In genomic region chr3:134809412-134810051, GRCh38 we compare ENCODE assay signal across 14 cellular contexts. TPM values are rescaled to one million over a fixed set of nuclear protein-coding genes. Genes with fewer than 3 reads are reported as not detected.
A peak's percentile ranks its signal among the peaks of the same experiment; 100 is the strongest.
DNase-seq lines count a peak whose midpoint lies in the region; FAIRE-seq and TF ChIP-seq lines count a peak whose summit lies in the region.
"Had no signal": no experiment of that assay in that cellular context is flagged by ENCODE, and none has a peak within 500 bp of the region (broad histone marks: within the 10 kb centered on the region; RNA-seq: fewer than 3 reads in every experiment).

No MANE protein-coding gene starts in this region.

- DNase-seq in GM19239 (ENCODE audit: insufficient read length, low spot score): no peak
- peak; percentile 36 for DNase-seq in NCI-H1436 treated with DMSO at 0.1 percent for 48 hours (lab: John Stamatoyannopoulos, UW)
- DNase-seq in activated T-helper 1 cell treated with anti-CD3 and anti-CD28 coated beads, Interleukin-12 subunit alpha, Interleukin-12 subunit beta, Interleukin-2, Interleukin-4 antibody, amounts not matched to agents 30 ng/mL and 10 ng/mL and 1 ng/mL, durations not matched to agents 14 hours and 24 hours and 36 hours (ENCODE audit: low spot score): no peak
- DNase-seq in mesendoderm: peak; percentile 91
- DNase-seq in stimulated activated naive CD4-positive, alpha-beta T cell treated with Interleukin-2 at 50 U/mL for 16 hours (lab: John Stamatoyannopoulos, UW): no peak
- no peak for DNase-seq in MCF 10A (ENCODE audit: unreplicated experiment)
- no peak for DNase-seq in anterior cingulate cortex (lab: John Stamatoyannopoulos, UW)
- DNase-seq: activated CD4-positive, alpha-beta memory T cell treated with anti-CD3 and anti-CD28 coated beads, Interleukin-2, amount 10 ng/mL, durations not matched to agents 7 days and 5 days; cerebellar nuclear complex; DMS53; NCI-H2029 treated with DMSO at 0.1 percent for 48 hours had no signal

- H3K36me3 ChIP-seq in mesendoderm (ENCODE audit: control insufficient read depth, insufficient read depth, low read length): no peaks in the 10 kb centered on the region
- H3K36me3 ChIP-seq: vagina had no signal

- H3K18ac ChIP-seq in mesendoderm (ENCODE audit: low read length): no peak overlapping the region

- H3K9ac ChIP-seq in mesendoderm (ENCODE audit: low read length): no peak overlapping the region
- H3K9ac ChIP-seq: parathyroid adenoma had no signal

- no peak overlapping the region for H2AK5ac ChIP-seq in mesendoderm (ENCODE audit: low read length)

- no peaks in the 10 kb centered on the region for H3K27me3 ChIP-seq in mesendoderm (ENCODE audit: insufficient read depth, low read length, poor library complexity)
- H3K27me3 ChIP-seq: vagina had no signal

- peak overlapping the region; percentile 13 for H3K27ac Mint-ChIP-seq in activated T-helper 1 cell treated with anti-CD3 and anti-CD28 coated beads, Interleukin-12 subunit alpha, Interleukin-12 subunit beta, Interleukin-2, Interleukin-4 antibody, amounts not matched to agents 30 ng/mL and 10 ng/mL and 1 ng/mL, durations not matched to agents 14 hours and 24 hours and 36 hours
- H3K27ac Mint-ChIP-seq in MCF 10A (ENCODE audit: low read depth, unreplicated experiment): no peak overlapping the region
- H3K27ac Mint-ChIP-seq: activated CD4-positive, alpha-beta memory T cell treated with anti-CD3 and anti-CD28 coated beads, Interleukin-2, amount 10 ng/mL, durations not matched to agents 7 days and 5 days had no signal

- H4K8ac ChIP-seq in mesendoderm (ENCODE audit: low read depth, low read length): no peak overlapping the region

- H3K36me3 Mint-ChIP-seq in activated T-helper 1 cell treated with anti-CD3 and anti-CD28 coated beads, Interleukin-12 subunit alpha, Interleukin-12 subunit beta, Interleukin-2, Interleukin-4 antibody, amounts not matched to agents 30 ng/mL and 10 ng/mL and 1 ng/mL, durations not matched to agents 14 hours and 24 hours and 36 hours (ENCODE audit: low read depth): peaks cover 5% of the 10 kb centered on the region
- no peaks in the 10 kb centered on the region for H3K36me3 Mint-ChIP-seq in MCF 10A (ENCODE audit: insufficient read depth, unreplicated experiment)

- peaks cover 8% of the 10 kb centered on the region for H3K9me3 Mint-ChIP-seq in activated T-helper 1 cell treated with anti-CD3 and anti-CD28 coated beads, Interleukin-12 subunit alpha, Interleukin-12 subunit beta, Interleukin-2, Interleukin-4 antibody, amounts not matched to agents 30 ng/mL and 10 ng/mL and 1 ng/mL, durations not matched to agents 14 hours and 24 hours and 36 hours
- H3K9me3 Mint-ChIP-seq in MCF 10A (ENCODE audit: unreplicated experiment): no peaks in the 10 kb centered on the region

- no peak overlapping the region for H3K4me3 ChIP-seq in mesendoderm (ENCODE audit: low read length)
- H3K4me3 ChIP-seq: SK-N-MC, vagina had no signal

- no peak overlapping the region for H3K23ac ChIP-seq in mesendoderm (ENCODE audit: low read length)

- H3K79me1 ChIP-seq in mesendoderm (ENCODE audit: low read length): no peaks in the 10 kb centered on the region

- intact Hi-C loops in activated T-helper 1 cell treated with anti-CD3 and anti-CD28 coated beads, Interleukin-12 subunit alpha, Interleukin-12 subunit beta, Interleukin-2, Interleukin-4 antibody, amounts not matched to agents 30 ng/mL and 10 ng/mL and 1 ng/mL, durations not matched to agents 14 hours and 24 hours and 36 hours (cut with micrococcal nuclease): loop anchor here (10.0 kb wide), 1 partner anchor 575 kb away; no protein-coding TSS in a partner anchor
- intact Hi-C loops in MCF 10A (cut with micrococcal nuclease): no loop called here

- peaks cover 11% of the 10 kb centered on the region for H3K4me1 ChIP-seq in mesendoderm (ENCODE audit: control insufficient read depth, low read depth, low read length)
- H3K4me1 ChIP-seq: parathyroid adenoma, vagina had no signal

- no peak overlapping the region for H3K4ac ChIP-seq in mesendoderm (ENCODE audit: low read depth, low read length)

- POLR2A ChIA-PET in MCF 10A (lab: Yijun Ruan, JAX): no interaction called here

- no peak for TF ChIP-seq CTCF in MCF 10A (IDR thresholded peaks at IDR 0.05; ENCODE audit: unreplicated experiment)

- no peak overlapping the region for H3K56ac ChIP-seq in mesendoderm (ENCODE audit: low read length)

- H3K4me1 Mint-ChIP-seq in activated T-helper 1 cell treated with anti-CD3 and anti-CD28 coated beads, Interleukin-12 subunit alpha, Interleukin-12 subunit beta, Interleukin-2, Interleukin-4 antibody, amounts not matched to agents 30 ng/mL and 10 ng/mL and 1 ng/mL, durations not matched to agents 14 hours and 24 hours and 36 hours (ENCODE audit: low read depth): peaks cover 43% of the 10 kb centered on the region
- H3K4me1 Mint-ChIP-seq in MCF 10A (ENCODE audit: insufficient read depth, unreplicated experiment): no peaks in the 10 kb centered on the region

- no peak overlapping the region for H3K27ac ChIP-seq in mesendoderm (ENCODE audit: low read depth, low read length)
- H3K27ac ChIP-seq: parathyroid adenoma, SK-N-MC, vagina had no signal

- H3K27me3 Mint-ChIP-seq in activated T-helper 1 cell treated with anti-CD3 and anti-CD28 coated beads, Interleukin-12 subunit alpha, Interleukin-12 subunit beta, Interleukin-2, Interleukin-4 antibody, amounts not matched to agents 30 ng/mL and 10 ng/mL and 1 ng/mL, durations not matched to agents 14 hours and 24 hours and 36 hours (ENCODE audit: insufficient read depth): peaks cover 9% of the 10 kb centered on the region
- H3K27me3 Mint-ChIP-seq in MCF 10A (ENCODE audit: insufficient read depth, unreplicated experiment): peaks cover 11% of the 10 kb centered on the region

- no peak overlapping the region for H3K4me3 Mint-ChIP-seq in activated T-helper 1 cell treated with anti-CD3 and anti-CD28 coated beads, Interleukin-12 subunit alpha, Interleukin-12 subunit beta, Interleukin-2, Interleukin-4 antibody, amounts not matched to agents 30 ng/mL and 10 ng/mL and 1 ng/mL, durations not matched to agents 14 hours and 24 hours and 36 hours
- no peak overlapping the region for H3K4me3 Mint-ChIP-seq in MCF 10A (ENCODE audit: unreplicated experiment)
- H3K4me3 Mint-ChIP-seq: activated CD4-positive, alpha-beta memory T cell treated with anti-CD3 and anti-CD28 coated beads, Interleukin-2, amount 10 ng/mL, durations not matched to agents 7 days and 5 days had no signal

- no peak overlapping the region for H2BK5ac ChIP-seq in mesendoderm (ENCODE audit: low read length)

- no TSS peak for BruUV-seq in MCF 10A (replicated peaks; lab: Mats Ljungman, UMichigan)

- no peaks in the 10 kb centered on the region for H3K79me2 ChIP-seq in mesendoderm (ENCODE audit: control insufficient read depth, insufficient read depth, low read length)
- H3K79me2 ChIP-seq: parathyroid adenoma had no signal

- CTCF ChIA-PET in MCF 10A (lab: Yijun Ruan, JAX): interaction anchor here (0.5 to 1.5 kb wide), 4 partner anchors 10 to 1145 kb away, joined by 3 to 4 read pairs (median 3); no protein-coding TSS in a partner anchor

- no peak overlapping the region for H2BK120ac ChIP-seq in mesendoderm (ENCODE audit: low read depth, low read length)

- peak; percentile 76 for FAIRE-seq in GM19239 (lab: Jason Lieb, UNC)

- H2BK15ac ChIP-seq in mesendoderm (replicated peaks; ENCODE audit: low read depth): no peak overlapping the region

- no CpG with 5 or more reads among the region's 6 CpGs for WGBS in mesendoderm (ENCODE audit: extremely low coverage, insufficient coverage, low lambda C conversion rate)

- no peak overlapping the region for H4K5ac ChIP-seq in mesendoderm (ENCODE audit: low read length)

- H3K4me2 ChIP-seq in mesendoderm (ENCODE audit: low read length): no peak overlapping the region

RNA-seq across cellular contexts. Expression of gene EPHB1, which starts 14.5 kb away (rescaled TPM):
- 5.0 and 5.2 TPM in 2 replicates for total RNA-seq in activated T-helper 1 cell treated with anti-CD3 and anti-CD28 coated beads, Interleukin-12 subunit alpha, Interleukin-12 subunit beta, Interleukin-2, Interleukin-4 antibody, amounts not matched to agents 30 ng/mL and 10 ng/mL and 1 ng/mL, durations not matched to agents 14 hours and 24 hours and 36 hours
- 2.8 TPM for polyA plus RNA-seq in mesendoderm (2013, experiment 1 of 2)
- 2.8 TPM for polyA plus RNA-seq in mesendoderm (2013, experiment 2 of 2)
- total RNA-seq in MCF 10A (2022): not detected in 2 replicates

Comparison
In these comparisons a context has a peak if more than half of its experiments do, and no peak if none do; other contexts are left out.
1. DNase-seq: peak in NCI-H1436 treated with DMSO at 0.1 percent for 48 hours (single experiment) and mesendoderm (single experiment); none in GM19239 (single experiment), activated T-helper 1 cell treated with anti-CD3 and anti-CD28 coated beads, Interleukin-12 subunit alpha, Interleukin-12 subunit beta, Interleukin-2, Interleukin-4 antibody, amounts not matched to agents 30 ng/mL and 10 ng/mL and 1 ng/mL, durations not matched to agents 14 hours and 24 hours and 36 hours (single experiment), stimulated activated naive CD4-positive, alpha-beta T cell treated with Interleukin-2 at 50 U/mL for 16 hours (single experiment), MCF 10A (single experiment) and anterior cingulate cortex (0 of 58).